Comparison of ENCODE assay signal across 8 cellular contexts in the genomic region with DNA sequence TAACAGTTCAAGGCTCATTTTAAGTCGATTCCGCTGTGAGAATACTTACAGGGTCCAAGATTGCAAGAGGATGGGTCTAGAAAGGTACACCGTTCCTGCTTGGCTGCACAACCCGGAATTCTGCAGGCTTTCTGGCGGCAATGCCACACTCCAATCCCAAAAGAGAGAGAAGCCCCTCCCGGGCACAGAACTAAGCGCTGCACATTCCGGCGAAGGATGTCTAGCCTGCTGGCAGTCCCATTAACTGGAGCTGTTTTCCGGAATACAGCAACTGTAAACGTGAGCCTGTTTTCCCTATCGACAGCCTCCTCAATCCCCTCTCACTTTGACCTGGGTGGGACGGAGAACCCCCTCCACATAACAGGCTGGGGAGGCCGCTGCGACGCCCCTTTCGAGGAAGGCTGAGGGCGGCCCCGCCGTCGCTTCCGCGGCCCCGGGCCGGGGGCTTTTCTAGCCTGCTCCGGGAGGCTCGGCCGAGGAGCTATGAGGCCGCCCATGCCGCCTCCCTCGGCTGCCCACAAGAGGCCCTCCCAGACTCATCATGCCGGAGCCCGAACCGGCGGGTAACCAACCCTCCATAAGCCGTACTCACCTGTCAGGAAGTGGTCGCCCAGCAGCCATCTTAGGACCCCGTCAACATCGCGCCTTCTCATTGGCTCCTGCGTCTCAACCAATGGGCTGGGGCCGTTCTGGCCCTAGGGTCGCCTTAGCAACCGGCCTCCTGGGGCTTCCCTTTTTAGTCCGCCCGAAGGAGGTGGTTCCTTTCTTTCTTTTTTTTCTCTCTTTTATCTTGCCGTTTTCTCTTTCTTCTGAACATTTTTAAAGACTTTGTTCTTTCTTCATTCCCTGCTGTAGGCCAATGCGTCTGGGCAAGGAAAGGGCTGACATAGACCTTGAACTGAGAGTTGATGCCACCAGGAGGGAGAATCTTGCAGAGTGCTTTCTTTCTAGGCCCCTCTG. TPM values are rescaled to one million over a fixed set of nuclear protein-coding genes. Genes with fewer than 3 reads are reported as not detected.
A peak's percentile ranks its signal among the peaks of the same experiment; 100 is the strongest.
DNase-seq lines count a peak whose midpoint lies in the region; ATAC-seq, FAIRE-seq and TF ChIP-seq lines count a peak whose summit lies in the region.

A gene (minus strand): TSS at position 647 of the 960 bp plus-strand sequence. CDS start 5,909 bp downstream, outside the sequence.

- peaks cover 47% of the 10 kb centered on the region for H3K4me1 ChIP-seq in Loucy (ENCODE audit: insufficient read depth, low read length, poor library complexity, severe bottlenecking)

- peak within 1 kb of the TSS; percentile 98 for H3K4me2 ChIP-seq in Loucy (ENCODE audit: low read depth, low read length, poor library complexity, severe bottlenecking)

- H3K36me3 ChIP-seq in Loucy (ENCODE audit: insufficient read depth, low read length) = no peaks in the 10 kb centered on the region

- no peaks in the 10 kb centered on the region for H3K9me2 ChIP-seq in Loucy (replicated peaks; ENCODE audit: low read depth, low read length)

- peaks cover 44% of the 10 kb centered on the region for H3K79me2 ChIP-seq in Loucy (ENCODE audit: insufficient read depth, low read length)

- ATAC-seq in natural killer cell treated with Interleukin-12 subunit alpha and Interleukin-12 subunit beta and Interleukin-15 and Interleukin-18, amount 100 ng/mL, for 72 hours = peak; percentile 100
- peak; percentile 99 for ATAC-seq in stimulated activated naive CD8-positive, alpha-beta T cell treated with anti-CD3 and anti-CD28 coated beads, Interleukin-15, Interleukin-2, amounts not matched to agents 100 U/mL and 50 U/mL, for 24 hours

- H3K4me1 Mint-ChIP-seq in natural killer cell treated with Interleukin-12 subunit alpha and Interleukin-12 subunit beta and Interleukin-15 and Interleukin-18, amount 100 ng/mL, for 72 hours (ENCODE audit: low read depth in 2 of 2) = peaks cover 22 to 46% of the 10 kb centered on the region in 2 donors

- no peak for TF ChIP-seq CTCF in Loucy (conservative IDR thresholded peaks at IDR 0.05; ENCODE audit: low read length)
- no peak for TF ChIP-seq CTCF in fibroblast of pulmonary artery (IDR thresholded peaks at IDR 0.05; ENCODE audit: low read length, missing control alignments)

- TF ChIP-seq POLR2A in H54 (IDR thresholded peaks at IDR 0.05; ENCODE audit: low read depth, low read length) (peak; percentile 73), Raji (IDR thresholded peaks at IDR 0.05; ENCODE audit: insufficient read depth, low read depth, low read length) (peak; percentile 75)

- no peaks in the 10 kb centered on the region for H3F3A ChIP-seq in Loucy (ENCODE audit: low read depth)

- no peaks in the 10 kb centered on the region for H3K36me3 Mint-ChIP-seq in natural killer cell treated with Interleukin-12 subunit alpha and Interleukin-12 subunit beta and Interleukin-15 and Interleukin-18, amount 100 ng/mL, for 72 hours

- H4K20me1 ChIP-seq in Loucy (ENCODE audit: insufficient read depth, low read length, poor library complexity, severe bottlenecking) = peaks cover 8% of the 10 kb centered on the region

- H2AFZ ChIP-seq in Loucy (ENCODE audit: low read length) = peak within 1 kb of the TSS; percentile 98

- H3K27ac Mint-ChIP-seq in natural killer cell treated with Interleukin-12 subunit alpha and Interleukin-12 subunit beta and Interleukin-15 and Interleukin-18, amount 100 ng/mL, for 72 hours = peak within 1 kb of the TSS; percentile 65 to 82

- FAIRE-seq in H54 (lab: Jason Lieb, UNC) = peak; percentile 94

- H3K9me3 Mint-ChIP-seq in natural killer cell treated with Interleukin-12 subunit alpha and Interleukin-12 subunit beta and Interleukin-15 and Interleukin-18, amount 100 ng/mL, for 72 hours = no peaks in the 10 kb centered on the region

- peak within 1 kb of the TSS; percentile 83 for H3K4me3 ChIP-seq in Loucy (ENCODE audit: low read length, poor library complexity, severe bottlenecking)
- H3K4me3 ChIP-seq in fibroblast of pulmonary artery (replicated peaks; ENCODE audit: low read depth, low read length) = peak within 1 kb of the TSS; percentile 94

- peaks cover 7 to 12% of the 10 kb centered on the region in 2 donors for H3K27me3 Mint-ChIP-seq in natural killer cell treated with Interleukin-12 subunit alpha and Interleukin-12 subunit beta and Interleukin-15 and Interleukin-18, amount 100 ng/mL, for 72 hours

- H3K9me3 ChIP-seq in Loucy (ENCODE audit: insufficient read depth, low read depth, low read length) = no peaks in the 10 kb centered on the region

- peak within 1 kb of the TSS; percentile 88 for H3K4me3 Mint-ChIP-seq in natural killer cell treated with Interleukin-12 subunit alpha and Interleukin-12 subunit beta and Interleukin-15 and Interleukin-18, amount 100 ng/mL, for 72 hours

- DNase-seq in EL (peak; percentile 92), H54 (ENCODE audit: insufficient read length, low spot score) (peak; percentile 80), fibroblast of pulmonary artery (ENCODE audit: low read depth) (peak; percentile 94)
- DNase-seq in activated T-helper 9 cell treated with anti-CD3 and anti-CD28 coated beads, Interleukin-2, amount 50 U/mL, for 16 hours (ENCODE audit: low read depth) = peak; percentile 93
- peak; percentile 94 for DNase-seq in natural killer cell treated with Interleukin-12 subunit alpha and Interleukin-12 subunit beta and Interleukin-15 and Interleukin-18, amount 100 ng/mL, for 72 hours (ENCODE audit: low spot score)
- peak; percentile 92 for DNase-seq in stimulated activated naive CD8-positive, alpha-beta T cell treated with anti-CD3 and anti-CD28 coated beads, Interleukin-15, Interleukin-2, amounts not matched to agents 100 U/mL and 50 U/mL, for 24 hours

- H3K9ac ChIP-seq in Loucy (ENCODE audit: low read depth, low read length, poor library complexity, severe bottlenecking) = peak within 1 kb of the TSS; percentile 86

- no peaks in the 10 kb centered on the region for H3K27me3 ChIP-seq in Loucy (ENCODE audit: insufficient read depth, low read length, poor library complexity, severe bottlenecking)

RNA-seq across cellular contexts. Expression of the gene that starts here (rescaled TPM):
- 10 to 100 TPM; 63.3 to 64.5 TPM for total RNA-seq in natural killer cell treated with Interleukin-12 subunit alpha and Interleukin-12 subunit beta and Interleukin-15 and Interleukin-18, amount 100 ng/mL, for 72 hours

Comparison
In these comparisons a context has a peak if more than half of its experiments do, and no peak if none do; other contexts are left out.
1. Peak in every context shown above with its lines: DNase-seq, ATAC-seq and H3K4me3 ChIP-seq.